12 cellular contexts compared by ENCODE assay signal in genomic region chr15:67138946-67139855, GRCh38.
A peak's percentile ranks its signal among the peaks of the same experiment; 100 is the strongest.
DNase-seq lines count a peak whose midpoint lies in the region; ATAC-seq and TF ChIP-seq lines count a peak whose summit lies in the region.
"Had no signal": no experiment of that assay in that cellular context is flagged by ENCODE, and none has a peak within 500 bp of the region (broad histone marks: within the 10 kb centered on the region; RNA-seq: fewer than 3 reads in every experiment).

No MANE protein-coding gene starts in this region.

- ATAC-seq in heart right ventricle (no peak), left cardiac atrium (no peak), naive B cell (ENCODE audit: low read depth in 2 of 2) (no peak), upper lobe of right lung (no peak), GM18858 (IDR thresholded peaks at IDR 0.05; ENCODE audit: unreplicated experiment) (no peak)

- H3K27ac Mint-ChIP-seq in naive B cell = peak overlapping the region in 4 of 6 donors; percentile 82 to 94 (median 88)

- H3K4me3 Mint-ChIP-seq in naive B cell = peak overlapping the region in 5 of 8 donors; percentile 26 to 62 (median 42)
- H3K4me3 Mint-ChIP-seq: activated naive CD8-positive, alpha-beta T cell treated with anti-CD3 and anti-CD28 coated beads, Interleukin-2, amount 10 ng/mL, durations not matched to agents 7 days and 5 days had no signal

- H3K4me1 ChIP-seq in heart right ventricle = peaks cover 12 to 98% (median 77%) of the 10 kb centered on the region in 9 donors
- peaks cover 84% of the 10 kb centered on the region for H3K4me1 ChIP-seq in upper lobe of right lung

- TF ChIP-seq CTCF in heart right ventricle (IDR thresholded peaks at IDR 0.05) (no peak), upper lobe of right lung (IDR thresholded peaks at IDR 0.05) (no peak)

- DNase-seq in heart right ventricle = no peak
- DNase-seq in left cardiac atrium = no peak
- DNase-seq in dermis blood vessel endothelial cell = peak; percentile 55
- DNase-seq in naive B cell = no peak
- no peak for DNase-seq in upper lobe of right lung
- no peak for DNase-seq in effector CD8-positive, alpha-beta T cell (lab: John Stamatoyannopoulos, UW)
- DNase-seq in NCI-H146 (lab: John Stamatoyannopoulos, UW) = no peak
- DNase-seq: activated naive CD8-positive, alpha-beta T cell treated with anti-CD3 and anti-CD28 coated beads, Interleukin-2, amount 10 ng/mL, durations not matched to agents 7 days and 5 days; CD4-positive, CD25-positive, alpha-beta regulatory T cell; GOT3; NCI-H510A had no signal

- H3K27me3 Mint-ChIP-seq in naive B cell = no peaks in the 10 kb centered on the region
- H3K27me3 Mint-ChIP-seq: CD4-positive, CD25-positive, alpha-beta regulatory T cell had no signal

- H3K27ac ChIP-seq in heart right ventricle (peak overlapping the region in 8 of 10 donors; percentile 45 to 80 (median 70)), upper lobe of right lung (peak overlapping the region; percentile 55)

- H3K4me3 ChIP-seq in heart right ventricle (peak overlapping the region in 6 of 10 donors; percentile 22 to 34 (median 27)), upper lobe of right lung (no peak overlapping the region)

- no peaks in the 10 kb centered on the region for H3K9me3 Mint-ChIP-seq in naive B cell
- H3K9me3 Mint-ChIP-seq: activated naive CD8-positive, alpha-beta T cell treated with anti-CD3 and anti-CD28 coated beads, Interleukin-2, amount 10 ng/mL, durations not matched to agents 7 days and 5 days; CD4-positive, CD25-positive, alpha-beta regulatory T cell had no signal

- 73 to 80% methylated on average over 11 of the region's 11 CpGs for WGBS in heart right ventricle, 2 donors

- no peaks in the 10 kb centered on the region for H3K36me3 Mint-ChIP-seq in naive B cell

- H3K27me3 ChIP-seq in heart right ventricle = no peaks in the 10 kb centered on the region
- no peaks in the 10 kb centered on the region for H3K27me3 ChIP-seq in upper lobe of right lung

- H3K9me3 ChIP-seq in heart right ventricle = no peaks in the 10 kb centered on the region
- H3K9me3 ChIP-seq in upper lobe of right lung = no peaks in the 10 kb centered on the region

- H3K36me3 ChIP-seq in heart right ventricle (no peaks in the 10 kb centered on the region), upper lobe of right lung (no peaks in the 10 kb centered on the region)

- intact Hi-C loops in heart right ventricle (cut with DNase I) (loop anchor here in 1 of 10 donors (5.0 kb wide), 1 partner anchor 1307 kb away; no protein-coding TSS in a partner anchor), left cardiac atrium (cut with DNase I) (no loop called here), upper lobe of right lung (cut with DNase I) (no loop called here)

- peaks cover 74 to 100% (median 97%) of the 10 kb centered on the region in 3 donors for H3K4me1 Mint-ChIP-seq in naive B cell
